1 cellular context compared by ENCODE assay signal in the genomic region with DNA sequence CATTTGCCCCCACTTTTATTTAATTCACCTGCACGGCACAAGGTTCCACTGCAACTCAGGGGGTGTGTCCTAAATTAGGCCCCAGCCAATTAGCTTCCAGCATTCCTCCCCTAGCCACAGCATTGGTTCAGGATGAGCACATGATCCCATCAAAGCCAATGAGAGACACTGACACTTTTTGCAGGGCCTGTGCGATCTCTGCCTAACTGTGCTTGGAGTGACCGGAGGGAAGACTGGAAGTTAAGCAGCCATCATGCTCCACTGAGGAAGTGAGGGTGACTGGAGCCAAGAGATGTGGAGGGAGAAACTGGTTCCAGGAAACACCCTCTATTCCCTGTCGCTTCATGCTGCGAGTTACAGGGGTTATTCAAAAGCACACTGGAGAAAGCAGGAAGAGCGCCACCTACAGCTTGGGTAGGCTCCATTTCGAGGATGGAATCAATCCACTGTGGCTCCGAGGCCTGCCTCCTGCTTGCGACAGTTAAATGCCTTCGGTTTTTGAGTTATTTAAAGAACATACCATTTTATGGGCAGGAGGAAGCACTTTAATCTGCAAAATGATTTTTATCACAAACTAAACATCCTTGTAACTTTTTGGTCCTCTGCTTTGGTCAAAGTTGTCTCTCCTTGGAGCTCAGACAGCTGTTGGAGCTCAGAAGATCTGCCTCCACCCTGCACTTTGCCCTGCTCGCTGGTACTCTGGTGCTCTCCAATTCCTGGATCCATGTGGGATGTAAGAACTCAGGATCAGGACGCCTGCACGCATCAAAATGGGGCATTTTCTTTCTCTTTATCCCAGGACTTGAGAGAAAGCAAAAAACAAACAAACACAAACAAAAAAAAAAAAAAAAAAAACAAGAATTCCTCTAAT.
TF ChIP-seq lines count a peak whose summit lies in the region.

No MANE protein-coding gene starts in this region.

TF ChIP-seq in H1, 55 proteins besides CTCF, POLR2A, EP300 and RAD21 (continued from another document):
- TF ChIP-seq, protein P1, sequence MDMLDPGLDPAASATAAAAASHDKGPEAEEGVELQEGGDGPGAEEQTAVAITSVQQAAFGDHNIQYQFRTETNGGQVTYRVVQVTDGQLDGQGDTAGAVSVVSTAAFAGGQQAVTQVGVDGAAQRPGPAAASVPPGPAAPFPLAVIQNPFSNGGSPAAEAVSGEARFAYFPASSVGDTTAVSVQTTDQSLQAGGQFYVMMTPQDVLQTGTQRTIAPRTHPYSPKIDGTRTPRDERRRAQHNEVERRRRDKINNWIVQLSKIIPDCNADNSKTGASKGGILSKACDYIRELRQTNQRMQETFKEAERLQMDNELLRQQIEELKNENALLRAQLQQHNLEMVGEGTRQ (IDR thresholded peaks at IDR 0.05; ENCODE audit: low read length): peak; percentile 64; the same call in 1 of the 2 replicates
TF ChIP-seq in H1: peak in this region for 3.
